14 cellular contexts compared by ENCODE assay signal in the genomic region with DNA sequence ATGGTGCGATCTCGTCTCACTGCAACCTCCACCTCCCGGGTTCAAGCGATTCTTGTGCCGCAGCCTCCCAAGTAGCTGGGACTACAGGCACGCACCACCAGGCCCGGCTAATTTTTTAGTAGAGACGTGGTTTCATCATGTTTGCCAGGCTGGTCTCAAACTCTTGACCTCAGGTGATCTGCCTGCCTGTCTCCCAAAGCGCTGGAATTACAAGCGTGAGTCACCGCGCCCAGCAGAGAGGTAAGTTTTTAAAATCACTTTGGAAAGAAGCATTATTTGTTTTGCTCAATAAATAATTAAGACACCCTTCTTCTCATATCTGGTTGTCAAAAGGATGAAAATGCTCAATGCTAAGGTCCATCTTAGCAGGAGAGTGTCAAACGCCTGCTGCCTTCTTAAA. TPM values are rescaled to one million over a fixed set of nuclear protein-coding genes. Genes with fewer than 3 reads are reported as not detected.
DNase-seq lines count a peak whose midpoint lies in the region; ATAC-seq and TF ChIP-seq lines count a peak whose summit lies in the region.
"Had no signal": no experiment of that assay in that cellular context is flagged by ENCODE, and none has a peak within 500 bp of the region (broad histone marks: within the 10 kb centered on the region; RNA-seq: fewer than 3 reads in every experiment).

No MANE protein-coding gene starts in this region.

- H3K9me3 ChIP-seq in right cardiac atrium (ENCODE audit: control insufficient read depth, low read length), result no peaks in the 10 kb centered on the region
- no peaks in the 10 kb centered on the region for H3K9me3 ChIP-seq in vagina

- H3K27ac ChIP-seq in right cardiac atrium (ENCODE audit: low read length) (no peak overlapping the region), rectal smooth muscle tissue (ENCODE audit: low read depth, low read length) (peak overlapping the region; percentile 66), vagina (peak overlapping the region; percentile 97)

- H3K36me3 Mint-ChIP-seq in endothelial cell (ENCODE audit: low read depth, unreplicated experiment), result peaks cover 33% of the 10 kb centered on the region
- no peaks in the 10 kb centered on the region for H3K36me3 Mint-ChIP-seq in activated naive CD8-positive, alpha-beta T cell treated with anti-CD3 and anti-CD28 coated beads for 36 hours

- peak overlapping the region; percentile 97 for H3K27ac Mint-ChIP-seq in endothelial cell (ENCODE audit: unreplicated experiment)
- H3K27ac Mint-ChIP-seq in activated naive CD8-positive, alpha-beta T cell treated with anti-CD3 and anti-CD28 coated beads for 36 hours, result no peak overlapping the region

- intact Hi-C loops in right cardiac atrium (cut with DNase I) (no loop called here), Right ventricle myocardium superior (cut with DNase I) (no loop called here), vagina (cut with DNase I) (no loop called here)

- 90% methylated on average over 13 of the region's 13 CpGs for WGBS in right cardiac atrium

- peaks cover 54% of the 10 kb centered on the region for H3K4me1 Mint-ChIP-seq in endothelial cell (ENCODE audit: unreplicated experiment)
- H3K4me1 Mint-ChIP-seq in activated naive CD8-positive, alpha-beta T cell treated with anti-CD3 and anti-CD28 coated beads for 36 hours, result peaks cover 25% of the 10 kb centered on the region

- TF ChIP-seq CTCF in endothelial cell (IDR thresholded peaks at IDR 0.05; ENCODE audit: unreplicated experiment), result no peak
- no peak for TF ChIP-seq CTCF in vagina (IDR thresholded peaks at IDR 0.05)

- H3K4me1 ChIP-seq in right cardiac atrium (ENCODE audit: control insufficient read depth, insufficient read depth, low read length) (peaks cover 23% of the 10 kb centered on the region), rectal smooth muscle tissue (ENCODE audit: control insufficient read depth, insufficient read depth, low read length) (peaks cover 26% of the 10 kb centered on the region), vagina (peaks cover 94% of the 10 kb centered on the region)

- no peak overlapping the region for H3K4me3 Mint-ChIP-seq in endothelial cell (ENCODE audit: unreplicated experiment)
- no peak overlapping the region for H3K4me3 Mint-ChIP-seq in activated naive CD8-positive, alpha-beta T cell treated with anti-CD3 and anti-CD28 coated beads for 36 hours

- no peaks in the 10 kb centered on the region for H3K27me3 ChIP-seq in right cardiac atrium (ENCODE audit: control insufficient read depth, insufficient read depth)
- H3K27me3 ChIP-seq in rectal smooth muscle tissue (ENCODE audit: control insufficient read depth, insufficient read depth, low read length), result no peaks in the 10 kb centered on the region
- H3K27me3 ChIP-seq in vagina, result no peaks in the 10 kb centered on the region

- peaks cover 13% of the 10 kb centered on the region for H3K27me3 Mint-ChIP-seq in endothelial cell (ENCODE audit: unreplicated experiment)
- H3K27me3 Mint-ChIP-seq in activated naive CD8-positive, alpha-beta T cell treated with anti-CD3 and anti-CD28 coated beads for 36 hours, result no peaks in the 10 kb centered on the region

- H3K9ac ChIP-seq in rectal smooth muscle tissue (ENCODE audit: low read length), result no peak overlapping the region

- H3K4me3 ChIP-seq in right cardiac atrium (ENCODE audit: low read length) (no peak overlapping the region), rectal smooth muscle tissue (ENCODE audit: low read length) (no peak overlapping the region), vagina (no peak overlapping the region)
- H3K4me3 ChIP-seq: SK-N-MC had no signal

- TF ChIP-seq POLR2A in vagina (IDR thresholded peaks at IDR 0.05), result no peak

- H3K36me3 ChIP-seq in rectal smooth muscle tissue (ENCODE audit: control insufficient read depth, insufficient read depth, low read length) (no peaks in the 10 kb centered on the region), vagina (peaks cover 0 to 30% of the 10 kb centered on the region in 2 donors)

- no peak for ATAC-seq in right cardiac atrium
- ATAC-seq in Right ventricle myocardium superior (ENCODE audit: poor library complexity), result no peak
- ATAC-seq in GM18511 (IDR thresholded peaks at IDR 0.05; ENCODE audit: unreplicated experiment), result no peak
- ATAC-seq: left lobe of liver; stimulated activated naive CD8-positive, alpha-beta T cell treated with anti-CD3 and anti-CD28 coated beads, Interleukin-15, Interleukin-2, amounts not matched to agents 100 U/mL and 50 U/mL, for 24 hours had no signal

- peak; percentile 3 to 44 (median 19) for DNase-seq in right cardiac atrium
- no peak for DNase-seq in Right ventricle myocardium superior
- no peak for DNase-seq in endothelial cell (ENCODE audit: low spot score)
- no peak for DNase-seq in vagina (ENCODE audit: extremely low spot score in 2 of 2)
- DNase-seq in cortex of kidney (lab: John Stamatoyannopoulos, UW), result no peak
- no peak for DNase-seq in activated naive CD8-positive, alpha-beta T cell treated with anti-CD3 and anti-CD28 coated beads for 36 hours
- DNase-seq: activated naive CD4-positive, alpha-beta T cell treated with Interleukin-2 at 50 U/mL for 16 hours; DMS79; stimulated activated naive CD8-positive, alpha-beta T cell treated with anti-CD3 and anti-CD28 coated beads, Interleukin-15, Interleukin-2, amounts not matched to agents 100 U/mL and 50 U/mL, for 24 hours had no signal

- H3K9me3 Mint-ChIP-seq in endothelial cell (ENCODE audit: unreplicated experiment), result no peaks in the 10 kb centered on the region
- no peaks in the 10 kb centered on the region for H3K9me3 Mint-ChIP-seq in activated naive CD8-positive, alpha-beta T cell treated with anti-CD3 and anti-CD28 coated beads for 36 hours
- H3K9me3 Mint-ChIP-seq: nephron had no signal

RNA-seq across cellular contexts. Expression of a gene that starts 48.5 kb away (rescaled TPM):
- total RNA-seq in right cardiac atrium, result 10 to 100 TPM; 30.0 to 43.3 (median 41.2) TPM
- 19.4 TPM for polyA plus RNA-seq in right cardiac atrium
- total RNA-seq in Right ventricle myocardium superior, result 50.9 TPM
- total RNA-seq in endothelial cell (ENCODE audit: unreplicated experiment), result 113 TPM
- total RNA-seq in vagina, result 56.2 TPM
- 10 to 100 TPM; 18.8 to 19.9 TPM for total RNA-seq in activated naive CD8-positive, alpha-beta T cell treated with anti-CD3 and anti-CD28 coated beads for 36 hours

Comparison
In these comparisons a context has a peak if more than half of its experiments do, and no peak if none do; other contexts are left out.
1. DNase-seq: peak in right cardiac atrium (3 of 3); none in Right ventricle myocardium superior (single experiment), endothelial cell (single experiment), vagina (0 of 2), cortex of kidney (single experiment) and activated naive CD8-positive, alpha-beta T cell treated with anti-CD3 and anti-CD28 coated beads for 36 hours (single experiment).